Comparison of ENCODE assay signal across 26 cellular contexts in the genomic region with DNA sequence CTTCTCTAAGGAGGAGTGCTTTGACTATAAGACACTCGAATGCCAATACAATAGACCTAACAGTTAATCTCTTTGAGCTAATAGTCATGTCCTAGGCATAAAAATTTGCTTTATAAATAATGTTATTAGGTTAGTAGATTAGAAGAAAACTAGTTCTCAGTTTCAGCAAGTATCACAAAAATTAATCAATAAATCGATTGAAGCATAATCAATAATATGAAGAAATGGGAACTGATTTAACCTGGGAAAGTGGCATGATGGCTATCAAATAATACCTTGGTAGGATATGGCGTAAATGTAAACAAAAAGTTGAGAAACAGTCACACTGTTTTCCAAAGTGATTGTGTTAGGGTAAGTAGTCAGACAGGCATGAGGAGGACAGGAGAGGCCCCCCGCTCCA.
"Had no signal": no experiment of that assay in that cellular context is flagged by ENCODE, and none has a peak within 500 bp of the region (broad histone marks: within the 10 kb centered on the region; RNA-seq: fewer than 3 reads in every experiment).

No MANE protein-coding gene starts in this region.

- H3K4me1 ChIP-seq: stomach, suprapubic skin, testis, thyroid gland, tibial artery, tibial nerve, transverse colon, upper lobe of left lung, upper lobe of right lung, uterus, vagina had no signal

- ATAC-seq: stimulated activated effector memory CD8-positive, alpha-beta T cell treated with anti-CD3 and anti-CD28 coated beads, Interleukin-12 subunit alpha, Interleukin-12 subunit beta, amount 100 ng/mL, for 72 hours; stimulated activated memory B cell treated with anti-CD40 and anti-IgM and Interleukin-4, amounts not matched to agents 10 μg/mL and 1 μg/mL and 100 μg/mL, for 72 hours; stimulated activated naive B cell treated with anti-CD40 and anti-IgM and Interleukin-4, amounts not matched to agents 10 μg/mL and 1 μg/mL and 100 μg/mL, for 72 hours; stimulated activated naive CD8-positive, alpha-beta T cell treated with anti-CD3 and anti-CD28 coated beads, Interleukin-15, amount 100 ng/mL, for 72 hours; stimulated activated naive CD8-positive, alpha-beta T cell treated with anti-CD3 and anti-CD28 coated beads, Interleukin-15, Interleukin-2, amounts not matched to agents 100 U/mL and 50 U/mL, for 24 hours; upper lobe of right lung had no signal

- DNase-seq: stimulated activated CD4-positive, alpha-beta T cell treated with anti-CD3 and anti-CD28 coated beads, Interleukin-2, amount 100 ng/mL, for 48 hours; stimulated activated CD4-positive, alpha-beta T cell treated with anti-CD3 and anti-CD28 coated beads, Interleukin-4, amount 100 ng/mL, for 1 hour; stimulated activated CD4-positive, alpha-beta T cell treated with anti-CD3 and anti-CD28 coated beads, Interleukin-4, amount 100 ng/mL, for 24 hours; stimulated activated CD4-positive, alpha-beta T cell treated with anti-CD3 and anti-CD28 coated beads, Interleukin-4, amount 100 ng/mL, for 4 hours; stimulated activated CD8-positive, alpha-beta memory T cell treated with anti-CD3 and anti-CD28 coated beads, Interleukin-4, amount 100 ng/mL, for 48 hours; stimulated activated naive B cell treated with anti-CD40 and anti-IgM and Interleukin-4, amounts not matched to agents 10 μg/mL and 1 μg/mL and 100 μg/mL, for 72 hours; stimulated activated naive CD4-positive, alpha-beta T cell; stimulated activated naive CD4-positive, alpha-beta T cell treated with Interleukin-2 at 50 U/mL for 16 hours; stimulated activated naive CD8-positive, alpha-beta T cell treated with anti-CD3 and anti-CD28 coated beads, Interleukin-15, amount 100 ng/mL, for 72 hours; stimulated activated naive CD8-positive, alpha-beta T cell treated with anti-CD3 and anti-CD28 coated beads, Interleukin-15, Interleukin-2, amounts not matched to agents 100 U/mL and 50 U/mL, for 24 hours; stomach; substantia nigra; testis; thyroid gland; tibial artery; transverse colon; upper lobe of left lung; upper lobe of right lung; uterus had no signal

- H3K36me3 ChIP-seq: stomach, suprapubic skin, thoracic aorta, thyroid gland, tibial artery, tibial nerve, transverse colon, upper lobe of left lung, upper lobe of right lung, uterus, vagina had no signal

- H3K9me3 ChIP-seq: suprapubic skin, testis, thoracic aorta, thyroid gland, tibial artery, tibial nerve, transverse colon, upper lobe of left lung, upper lobe of right lung, uterus, vagina had no signal

- H3K4me3 ChIP-seq: stomach, suprapubic skin, testis, thoracic aorta, thyroid gland, tibial artery, tibial nerve, transverse colon, upper lobe of left lung, upper lobe of right lung, uterus, vagina had no signal

- FAIRE-seq: urothelium cell line had no signal

- H3K27me3 ChIP-seq: stomach, suprapubic skin, testis, thyroid gland, tibial artery, tibial nerve, transverse colon, upper lobe of left lung, upper lobe of right lung, uterus, vagina had no signal

- H3K27ac ChIP-seq: stomach, suprapubic skin, testis, thoracic aorta, thyroid gland, tibial artery, tibial nerve, transverse colon, upper lobe of left lung, upper lobe of right lung, uterus, vagina had no signal
